9 cellular contexts compared by ENCODE assay signal in the genomic region with DNA sequence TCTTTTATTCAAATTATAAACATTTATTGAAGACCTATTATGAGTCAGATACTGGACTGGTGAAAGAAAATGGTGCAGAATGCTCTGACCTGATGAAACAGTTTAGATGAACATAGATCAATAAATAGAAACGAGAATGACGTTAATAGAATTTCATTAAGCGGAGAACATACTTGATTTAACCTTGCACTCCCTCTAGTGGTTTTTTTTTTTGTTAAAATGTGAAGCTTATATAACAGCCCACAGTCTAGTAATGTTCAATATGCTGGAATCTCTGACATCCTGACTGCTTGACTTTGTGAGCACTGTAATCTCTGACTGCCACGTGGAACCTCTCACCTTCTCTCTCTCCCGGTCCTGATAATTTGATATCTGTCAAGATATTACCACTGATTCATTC. TPM values are rescaled to one million over a fixed set of nuclear protein-coding genes. Genes with fewer than 3 reads are reported as not detected.
DNase-seq lines count a peak whose midpoint lies in the region; ATAC-seq, FAIRE-seq and TF ChIP-seq lines count a peak whose summit lies in the region.
"Had no signal": no experiment of that assay in that cellular context is flagged by ENCODE, and none has a peak within 500 bp of the region (broad histone marks: within the 10 kb centered on the region; RNA-seq: fewer than 3 reads in every experiment).

No MANE protein-coding gene starts in this region.

- CTCF ChIA-PET in mammary epithelial cell (lab: Charles Lee; ENCODE audit: low non-redundant PET) (interaction anchor here (0.5 to 1.0 kb wide), 8 partner anchors 16 to 729 kb away, joined by 3 to 9 read pairs (median 4); no protein-coding TSS in a partner anchor), HepG2 (lab: Yijun Ruan, JAX; ENCODE audit: low intra/inter-chr PET ratio, low total read pairs) (interaction anchor here (1.1 to 1.8 kb wide), 2 partner anchors 242 to 295 kb away, joined by 6 read pairs; no protein-coding TSS in a partner anchor)

- DNase-seq in COR-L47 (lab: John Stamatoyannopoulos, UW) (peak; percentile 3), NCI-H1417 treated with DMSO at 0.1 percent for 48 hours (lab: John Stamatoyannopoulos, UW) (peak; percentile 5), mammary epithelial cell (no peak), HepG2 (ENCODE audit: low spot score) (peak; percentile 9), substantia nigra (lab: John Stamatoyannopoulos, UW) (no peak), aorta (no peak)
- DNase-seq in stimulated activated CD4-positive, alpha-beta T cell treated with anti-CD3 and anti-CD28 coated beads, Interleukin-12 subunit alpha, Interleukin-12 subunit beta, amount 100 ng/mL, for 4 hours = no peak

- dilution Hi-C loops in mammary epithelial cell (cut with HindIII; ENCODE audit: low sequenced_read_pairs) = no loop called here

- ATAC-seq in HepG2 (no peak), HG03520 (IDR thresholded peaks at IDR 0.05; ENCODE audit: unreplicated experiment) (no peak), aorta (ENCODE audit: low FRiP score) (no peak)

- no peaks in the 10 kb centered on the region for H3K4me1 ChIP-seq in mammary epithelial cell (ENCODE audit: insufficient read depth, low read length)
- H3K4me1 ChIP-seq in HepG2 (ENCODE audit: insufficient read depth, low read length) = no peaks in the 10 kb centered on the region
- H3K4me1 ChIP-seq in aorta (ENCODE audit: control insufficient read depth in 1 of 2, insufficient read depth in 2 of 2, low read length in 2 of 2) = peaks cover 0 to 3% of the 10 kb centered on the region in 2 donors
- H3K4me1 ChIP-seq: SJSA1 had no signal

- H3K27ac ChIP-seq in mammary epithelial cell (ENCODE audit: insufficient read depth, low read depth, low read length) (no peak overlapping the region), HepG2 (ENCODE audit: extremely low read length, insufficient read depth, low read length) (no peak overlapping the region), substantia nigra (ENCODE audit: low read depth, low read length, poor library complexity, severe bottlenecking) (no peak overlapping the region), aorta (ENCODE audit: low read depth in 1 of 2, low read length in 2 of 2) (no peak overlapping the region)
- H3K27ac ChIP-seq: SJSA1 had no signal

- H3K4me2 ChIP-seq in mammary epithelial cell (ENCODE audit: insufficient read depth, low read depth, low read length) (no peak overlapping the region), HepG2 (ENCODE audit: low read depth, low read length) (no peak overlapping the region)

- no peak overlapping the region for H3K9ac ChIP-seq in mammary epithelial cell (ENCODE audit: insufficient read depth, low read length)
- no peak overlapping the region for H3K9ac ChIP-seq in HepG2 (ENCODE audit: insufficient read depth, low read depth, low read length)

- intact Hi-C loops in mammary epithelial cell (cut with micrococcal nuclease) = loop anchor here (1.0 kb wide), 1 partner anchor 295 kb away; no protein-coding TSS in a partner anchor
- intact Hi-C loops in HepG2 (cut with micrococcal nuclease; ENCODE audit: unreplicated experiment) = loop anchor here (1.0 kb wide), 1 partner anchor 242 kb away; no protein-coding TSS in a partner anchor
- intact Hi-C loops in aorta (cut with DNase I) = loop anchor here in 1 of 2 donors (5.0 to 10.0 kb wide), 2 partner anchors 156 to 293 kb away; no protein-coding TSS in a partner anchor

- H2AFZ ChIP-seq in mammary epithelial cell (ENCODE audit: low read depth, low read length) (no peak overlapping the region), HepG2 (ENCODE audit: low read length) (no peak overlapping the region)

- H3K79me2 ChIP-seq in mammary epithelial cell (ENCODE audit: insufficient read depth, low read length) (peaks cover 2% of the 10 kb centered on the region), HepG2 (ENCODE audit: insufficient read depth, low read length) (no peaks in the 10 kb centered on the region)

- no peak for TF ChIP-seq POLR2A in HepG2 (IDR thresholded peaks at IDR 0.05; ENCODE audit: insufficient read depth in 1 of 2, low read depth in 2 of 2, low read length in 2 of 2)

- in situ Hi-C loops in mammary epithelial cell (cut with MboI; ENCODE audit: low sequenced_read_pairs in 2 of 2) (loop anchor here (10.0 to 25.0 kb wide), 2 partner anchors 296 to 303 kb away; a partner anchor contains a TSS), HepG2 (cut with HindIII; ENCODE audit: extremely low pct_ligation_motif_present, low pct_unique_long_range_greater_than_20kb) (loop anchor here (10.0 kb wide), 1 partner anchor 236 kb away; a partner anchor contains a TSS)

- TF ChIP-seq RAD21 in HepG2 (CRISPR knock-in tag; IDR thresholded peaks at IDR 0.05) = no peak

- no TSS peak for BruUV-seq in mammary epithelial cell (replicated peaks; lab: Mats Ljungman, UMichigan)
- no TSS peak for BruUV-seq in HepG2 (replicated peaks; lab: Mats Ljungman, UMichigan)

- H3K36me3 ChIP-seq in mammary epithelial cell (ENCODE audit: insufficient read depth, low read length) (no peaks in the 10 kb centered on the region), HepG2 (replicated peaks in 1 of 2; ENCODE audit: control insufficient read depth in 1 of 2, insufficient read depth in 2 of 2, low read length in 2 of 2) (no peaks in the 10 kb centered on the region), aorta (ENCODE audit: control insufficient read depth in 1 of 2, insufficient read depth in 2 of 2, low read length in 1 of 2) (peaks cover 0 to 2% of the 10 kb centered on the region in 2 donors)
- H3K36me3 ChIP-seq: SJSA1 had no signal

- FAIRE-seq in HepG2 (lab: Jason Lieb, UNC) = no peak

- peak; percentile 21 to 35 for TF ChIP-seq CTCF in mammary epithelial cell (conservative IDR thresholded peaks at IDR 0.05 in 1 of 2, IDR thresholded peaks at IDR 0.05 in 1 of 2; ENCODE audit: extremely low read depth in 1 of 2, insufficient read depth in 1 of 2, low read depth in 1 of 2, low read length in 2 of 2)
- TF ChIP-seq CTCF in HepG2 (CRISPR knock-in tag; IDR thresholded peaks at IDR 0.05) = peak; percentile 34; the same call in 1 of the 2 replicates

- no peak overlapping the region for H3K4me3 ChIP-seq in mammary epithelial cell (replicated peaks in 1 of 3; ENCODE audit: insufficient read depth in 1 of 3, low read depth in 2 of 3, low read length in 3 of 3)
- no peak overlapping the region for H3K4me3 ChIP-seq in HepG2 (replicated peaks in 1 of 3; ENCODE audit: insufficient read depth in 1 of 3, low read depth in 2 of 3, low read length in 3 of 3)
- no peak overlapping the region for H3K4me3 ChIP-seq in aorta (ENCODE audit: low read length in 2 of 2)
- H3K4me3 ChIP-seq: SJSA1 had no signal

- H3K27me3 ChIP-seq in mammary epithelial cell (ENCODE audit: insufficient read depth, low read length) (peaks cover 1% of the 10 kb centered on the region), HepG2 (ENCODE audit: control insufficient read depth in 1 of 2, insufficient read depth in 2 of 2, low read length in 2 of 2) (no peaks in the 10 kb centered on the region), aorta (ENCODE audit: control insufficient read depth in 1 of 2, insufficient read depth in 2 of 2, low read length in 1 of 2) (no peaks in the 10 kb centered on the region)
- H3K27me3 ChIP-seq: SJSA1 had no signal

- POLR2A ChIA-PET in HepG2 (lab: Yijun Ruan, JAX) = no interaction called here

- no peak for TF ChIP-seq EP300 in HepG2 (IDR thresholded peaks at IDR 0.05; ENCODE audit: low read depth in 2 of 2, low read length in 2 of 2)
- no peak for TF ChIP-seq EP300 in HepG2 (CRISPR knock-in tag; IDR thresholded peaks at IDR 0.05; ENCODE audit: borderline replicate concordance)

- WGBS in mammary epithelial cell (ENCODE audit: low coverage, missing lambda C conversion rate) = 14% methylated on average over 5 of the region's 5 CpGs
- 67% methylated on average over 5 of the region's 5 CpGs for WGBS in HepG2 (ENCODE audit: low lambda C conversion rate)
- WGBS in aorta, 2 donors = 4 to 16% methylated on average over 5 of the region's 5 CpGs

- H4K20me1 ChIP-seq in mammary epithelial cell (ENCODE audit: insufficient read depth, low read length) (no peaks in the 10 kb centered on the region), HepG2 (ENCODE audit: insufficient read depth, low read length) (no peaks in the 10 kb centered on the region)

- H3K9me3 ChIP-seq in mammary epithelial cell (replicated peaks; ENCODE audit: insufficient read depth, low read length) (no peaks in the 10 kb centered on the region), HepG2 (ENCODE audit: low read length) (no peaks in the 10 kb centered on the region), aorta (ENCODE audit: control insufficient read depth, low read length) (no peaks in the 10 kb centered on the region)
- H3K9me3 ChIP-seq: SJSA1 had no signal

RNA-seq across cellular contexts. Expression of a gene that starts 32.3 kb away (rescaled TPM):
- total RNA-seq in mammary epithelial cell = 10 to 100 TPM; 22.7 to 25.4 TPM
- polyA plus RNA-seq in mammary epithelial cell = 19.3 TPM
- 18.7 TPM for polyA minus RNA-seq in mammary epithelial cell
- 28.6 and 34.9 TPM in 2 replicates for total RNA-seq in HepG2 (2016; rRNA removed; fragmentation: Illumina TruSeq; extraction: Trizol)
- total RNA-seq in HepG2 (2016; cell fraction: cytosol; rRNA removed; fragmentation: Illumina TruSeq; extraction: Trizol; ENCODE audit: low read depth) = 4.7 and 5.5 TPM in 2 replicates
- 25.6 and 36.7 TPM in 2 replicates for total RNA-seq in HepG2 (2016; cell fraction: insoluble cytoplasmic fraction; rRNA removed; fragmentation: Illumina TruSeq; extraction: Trizol)
- total RNA-seq in HepG2 (2016; cell fraction: membrane; rRNA removed; fragmentation: Illumina TruSeq; extraction: Trizol) = 11.7 and 15.0 TPM in 2 replicates
- total RNA-seq in HepG2 (2016; cell fraction: nucleus; rRNA removed; fragmentation: Illumina TruSeq; extraction: Trizol) = 29.1 and 33.4 TPM in 2 replicates
- polyA plus RNA-seq in HepG2 (2011; rRNA removed) = 10.8 and 13.7 TPM in 2 replicates
- polyA plus RNA-seq in HepG2 (2011; cell fraction: cytosol; rRNA removed) = 7.6 and 11.8 TPM in 2 replicates
- polyA plus RNA-seq in HepG2 (2011; cell fraction: nucleus; rRNA removed) = 9.6 and 11.1 TPM in 2 replicates
- polyA plus RNA-seq in HepG2 (2012) = 12.3 and 13.8 TPM in 2 replicates
- 4.3 and 5.3 TPM in 2 replicates for polyA plus RNA-seq in HepG2 (2016; cell fraction: cytosol; fragmentation: Illumina TruSeq; extraction: Trizol; ENCODE audit: low read depth)
- polyA plus RNA-seq in HepG2 (2016; cell fraction: insoluble cytoplasmic fraction; fragmentation: Illumina TruSeq; extraction: Trizol; ENCODE audit: low read depth) = 31.4 and 39.2 TPM in 2 replicates
- 11.2 and 11.8 TPM in 2 replicates for polyA plus RNA-seq in HepG2 (2016; cell fraction: membrane; fragmentation: Illumina TruSeq; extraction: Trizol; ENCODE audit: low read depth)
- polyA plus RNA-seq in HepG2 (2016; cell fraction: nucleus; fragmentation: Illumina TruSeq; extraction: Trizol; ENCODE audit: insufficient read depth, low read depth) = 22.3 and 23.3 TPM in 2 replicates
- 16.1 and 76.4 TPM in 2 replicates for polyA minus RNA-seq in HepG2 (2011; rRNA and poly(A)+ RNA removed; ENCODE audit: low replicate concordance)
- polyA minus RNA-seq in HepG2 (2011; cell fraction: cytosol; rRNA and poly(A)+ RNA removed) = 6.8 and 7.7 TPM in 2 replicates
- polyA minus RNA-seq in HepG2 (2011; cell fraction: nucleus; rRNA and poly(A)+ RNA removed) = 71.5 and 79.6 TPM in 2 replicates
- 10 to 100 TPM; 40.0 to 46.4 TPM for total RNA-seq in aorta
- 10 to 100 TPM; 16.8 to 24.5 TPM for polyA plus RNA-seq in aorta

Comparison
In these comparisons a context has a peak if more than half of its experiments do, and no peak if none do; other contexts are left out.
1. DNase-seq: peak in COR-L47 (single experiment), NCI-H1417 treated with DMSO at 0.1 percent for 48 hours (single experiment) and HepG2 (single experiment); none in mammary epithelial cell (single experiment), substantia nigra (0 of 49), aorta (0 of 2) and stimulated activated CD4-positive, alpha-beta T cell treated with anti-CD3 and anti-CD28 coated beads, Interleukin-12 subunit alpha, Interleukin-12 subunit beta, amount 100 ng/mL, for 4 hours (single experiment).